ENCODE assay signal across 18 cellular contexts in the genomic region with DNA sequence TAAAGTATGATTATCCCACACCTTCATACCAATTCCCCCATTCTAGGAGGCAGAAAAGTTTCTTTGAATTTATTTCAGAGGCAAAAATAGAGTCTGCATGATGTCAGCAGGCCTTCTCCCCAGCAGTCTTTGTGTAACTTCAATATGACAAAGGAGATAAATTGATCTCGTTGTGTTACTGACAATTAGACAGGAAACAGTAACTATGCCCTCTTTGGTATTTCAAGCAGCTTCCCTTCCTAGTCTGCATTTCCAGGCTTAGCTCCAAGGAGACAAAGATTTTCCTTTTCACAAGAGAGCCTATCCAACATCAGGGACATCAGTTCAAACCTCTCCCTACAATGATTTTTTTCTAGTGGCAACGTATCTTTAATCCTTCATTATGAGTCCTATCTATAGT.
A peak's percentile ranks its signal among the peaks of the same experiment; 100 is the strongest.
DNase-seq lines count a peak whose midpoint lies in the region; ATAC-seq and TF ChIP-seq lines count a peak whose summit lies in the region.
"Had no signal": no experiment of that assay in that cellular context is flagged by ENCODE, and none has a peak within 500 bp of the region (broad histone marks: within the 10 kb centered on the region; RNA-seq: fewer than 3 reads in every experiment).

No MANE protein-coding gene starts in this region.

- no peak for TF ChIP-seq CTCF in heart left ventricle (IDR thresholded peaks at IDR 0.05)

- no peak overlapping the region for H4K5ac ChIP-seq in mesendoderm (ENCODE audit: low read length)

- intact Hi-C loops in heart left ventricle (cut with DNase I) (no loop called here), cardiac septum (cut with DNase I) (no loop called here)

- no peaks in the 10 kb centered on the region for H3K79me2 ChIP-seq in mesendoderm (ENCODE audit: control insufficient read depth, insufficient read depth, low read length)

- H3K4me1 ChIP-seq in heart left ventricle (peaks cover 0 to 30% (median 8%) of the 10 kb centered on the region in 12 donors), NT2/D1 (ENCODE audit: insufficient read depth, insufficient read length) (no peaks in the 10 kb centered on the region), mesendoderm (ENCODE audit: control insufficient read depth, low read depth, low read length) (no peaks in the 10 kb centered on the region)
- H3K4me1 ChIP-seq in effector memory CD4-positive, alpha-beta T cell (ENCODE audit: control insufficient read depth, insufficient read depth, low read length, poor library complexity, severe bottlenecking), result no peaks in the 10 kb centered on the region

- WGBS in heart left ventricle, 4 donors, result 8 to 19% (median 14%) methylated on average over 2 of the region's 2 CpGs
- no CpG with 5 or more reads among the region's 2 CpGs for WGBS in mesendoderm (ENCODE audit: extremely low coverage, insufficient coverage, low lambda C conversion rate)

- H3K36me3 ChIP-seq in heart left ventricle, result no peaks in the 10 kb centered on the region
- no peaks in the 10 kb centered on the region for H3K36me3 ChIP-seq in NT2/D1 (ENCODE audit: insufficient read depth, insufficient read length, low read length)
- no peaks in the 10 kb centered on the region for H3K36me3 ChIP-seq in mesendoderm (ENCODE audit: control insufficient read depth, insufficient read depth, low read length)
- no peaks in the 10 kb centered on the region for H3K36me3 ChIP-seq in effector memory CD4-positive, alpha-beta T cell (ENCODE audit: control insufficient read depth, insufficient read depth, low read length)
- H3K36me3 ChIP-seq: BLaER1 treated with 17β-estradiol and CSF1 and Interleukin-3, amounts not matched to agents 10 nM and 100 nM had no signal

- no peak overlapping the region for H2BK15ac ChIP-seq in mesendoderm (replicated peaks; ENCODE audit: low read depth)

- H3K27ac ChIP-seq in heart left ventricle, result peak overlapping the region in 6 of 12 donors; percentile 22 to 61 (median 50)
- H3K27ac ChIP-seq in mesendoderm (ENCODE audit: low read depth, low read length), result no peak overlapping the region
- no peak overlapping the region for H3K27ac ChIP-seq in effector memory CD4-positive, alpha-beta T cell (ENCODE audit: insufficient read depth, low read length, poor library complexity, severe bottlenecking)
- H3K27ac ChIP-seq: BLaER1 treated with 17β-estradiol and CSF1 and Interleukin-3, amounts not matched to agents 10 nM and 100 nM had no signal

- no peak overlapping the region for H3K4me2 ChIP-seq in mesendoderm (ENCODE audit: low read length)
- H3K4me2 ChIP-seq: BLaER1 treated with 17β-estradiol and CSF1 and Interleukin-3, amounts not matched to agents 10 nM and 100 nM had no signal

- no peaks in the 10 kb centered on the region for H3K79me1 ChIP-seq in mesendoderm (ENCODE audit: low read length)

- DNase-seq in heart left ventricle, result no peak
- DNase-seq in cardiac septum (ENCODE audit: low spot score), result no peak
- DNase-seq in NT2/D1 (ENCODE audit: low read depth, low spot score), result peak; percentile 20
- DNase-seq in fibroblast of peridontal ligament (ENCODE audit: extremely low read depth), result peak; percentile 7
- peak; percentile 5 for DNase-seq in mesendoderm
- no peak for DNase-seq in NCI-H446 (lab: John Stamatoyannopoulos, UW)
- no peak for DNase-seq in effector memory CD4-positive, alpha-beta T cell
- no peak for DNase-seq in epidermal melanocyte (ENCODE audit: insufficient read length, low spot score)
- DNase-seq: CD8-positive, alpha-beta memory T cell; DMS79 treated with DMSO at 0.1 percent for 48 hours; KG1; NCI-H1048; NCI-H2081 treated with DMSO at 0.1 percent for 48 hours; NCI-H226; NCI-H526 had no signal

- no peak overlapping the region for H2BK5ac ChIP-seq in mesendoderm (ENCODE audit: low read length)

- no peak overlapping the region for H2AK5ac ChIP-seq in mesendoderm (ENCODE audit: low read length)

- no peak overlapping the region for H4K8ac ChIP-seq in mesendoderm (ENCODE audit: low read depth, low read length)

- H3K4me3 ChIP-seq in heart left ventricle (no peak overlapping the region), NT2/D1 (ENCODE audit: insufficient read length, low read depth) (no peak overlapping the region), mesendoderm (ENCODE audit: low read length) (no peak overlapping the region)
- H3K4me3 ChIP-seq in effector memory CD4-positive, alpha-beta T cell (ENCODE audit: insufficient read depth, low read depth, low read length, poor library complexity, severe bottlenecking), result no peak overlapping the region
- H3K4me3 ChIP-seq: BLaER1 treated with 17β-estradiol and CSF1 and Interleukin-3, amounts not matched to agents 10 nM and 100 nM had no signal

- H3K23ac ChIP-seq in mesendoderm (ENCODE audit: low read length), result no peak overlapping the region

- H3K18ac ChIP-seq in mesendoderm (ENCODE audit: low read length), result no peak overlapping the region

- no peak for TF ChIP-seq POLR2A in heart left ventricle (IDR thresholded peaks at IDR 0.05)

- H3K4ac ChIP-seq in mesendoderm (ENCODE audit: low read depth, low read length), result no peak overlapping the region

- no peak overlapping the region for H2BK120ac ChIP-seq in mesendoderm (ENCODE audit: low read depth, low read length)

- peak in 3 of 4 donors; percentile 41 to 90 (median 89) for ATAC-seq in heart left ventricle
- ATAC-seq: HCT116, HepG2 had no signal

- H3K27me3 ChIP-seq in heart left ventricle, result no peaks in the 10 kb centered on the region
- no peaks in the 10 kb centered on the region for H3K27me3 ChIP-seq in NT2/D1 (ENCODE audit: insufficient read depth, insufficient read length)
- H3K27me3 ChIP-seq in mesendoderm (ENCODE audit: insufficient read depth, low read length, poor library complexity), result no peaks in the 10 kb centered on the region
- no peaks in the 10 kb centered on the region for H3K27me3 ChIP-seq in effector memory CD4-positive, alpha-beta T cell (replicated peaks; ENCODE audit: control insufficient read depth, insufficient read depth, low read length, poor library complexity, severe bottlenecking)
- H3K27me3 ChIP-seq: BLaER1 treated with 17β-estradiol and CSF1 and Interleukin-3, amounts not matched to agents 10 nM and 100 nM had no signal

- no peaks in the 10 kb centered on the region for H3K9me3 ChIP-seq in heart left ventricle
- no peaks in the 10 kb centered on the region for H3K9me3 ChIP-seq in NT2/D1 (ENCODE audit: insufficient read depth, low read length)
- H3K9me3 ChIP-seq in effector memory CD4-positive, alpha-beta T cell (ENCODE audit: control insufficient read depth, low read length), result no peaks in the 10 kb centered on the region
- H3K9me3 ChIP-seq: BLaER1 treated with 17β-estradiol and CSF1 and Interleukin-3, amounts not matched to agents 10 nM and 100 nM had no signal

- H3K9ac ChIP-seq in NT2/D1 (ENCODE audit: insufficient read length, low read depth) (no peak overlapping the region), mesendoderm (ENCODE audit: low read length) (no peak overlapping the region)
- H3K9ac ChIP-seq: BLaER1 treated with 17β-estradiol and CSF1 and Interleukin-3, amounts not matched to agents 10 nM and 100 nM had no signal

- no peak overlapping the region for H3K56ac ChIP-seq in mesendoderm (ENCODE audit: low read length)

Comparison
In these comparisons a context has a peak if more than half of its experiments do, and no peak if none do; other contexts are left out.
1. DNase-seq: peak in NT2/D1 (single experiment), fibroblast of peridontal ligament (single experiment) and mesendoderm (single experiment); none in heart left ventricle (0 of 5), cardiac septum (single experiment), NCI-H446 (0 of 2), effector memory CD4-positive, alpha-beta T cell (0 of 3) and epidermal melanocyte (single experiment).